8 cellular contexts compared by ENCODE assay signal in genomic region chr7:4683043-4683883, GRCh38. TPM values are rescaled to one million over a fixed set of nuclear protein-coding genes. Genes with fewer than 3 reads are reported as not detected.
DNase-seq lines count a peak whose midpoint lies in the region; ATAC-seq, FAIRE-seq and TF ChIP-seq lines count a peak whose summit lies in the region.

No MANE protein-coding gene starts in this region.

- peak overlapping the region; percentile 47 for H3K27ac ChIP-seq in DOHH2 (ENCODE audit: low read depth, low read length)
- H3K27ac ChIP-seq in keratinocyte (ENCODE audit: control insufficient read depth, insufficient read depth, low read length), result peak overlapping the region; percentile 95

- in situ Hi-C loops in astrocyte of the cerebellum (cut with HindIII; ENCODE audit: low sequenced_read_pairs), result no loop called here

- H3K9me2 ChIP-seq in DOHH2 (replicated peaks; ENCODE audit: control insufficient read depth, low read length), result no peaks in the 10 kb centered on the region

- no peak overlapping the region for H2AFZ ChIP-seq in keratinocyte (ENCODE audit: control insufficient read depth, low read length)

- H3K4me2 ChIP-seq in DOHH2 (ENCODE audit: low read length) (peak overlapping the region; percentile 91), keratinocyte (ENCODE audit: control insufficient read depth, extremely low read depth, insufficient read depth, low read depth, low read length) (peak overlapping the region; percentile 91)

- ATAC-seq in HG03095 (IDR thresholded peaks at IDR 0.05; ENCODE audit: unreplicated experiment) (no peak), GM18511 (IDR thresholded peaks at IDR 0.05; ENCODE audit: unreplicated experiment) (no peak)

- H3K36me3 ChIP-seq in DOHH2 (ENCODE audit: control insufficient read depth, low read length), result peaks cover 25% of the 10 kb centered on the region
- peaks cover 0 to 3% of the 10 kb centered on the region in 2 experiments for H3K36me3 ChIP-seq in keratinocyte (ENCODE audit: control insufficient read depth in 2 of 2, extremely low read depth in 1 of 2, insufficient read depth in 2 of 2, low read length in 2 of 2)

- TF ChIP-seq CTCF in DOHH2 (IDR thresholded peaks at IDR 0.05; ENCODE audit: low read depth, low read length, poor library complexity, severe bottlenecking), result no peak
- TF ChIP-seq CTCF in astrocyte of the cerebellum (IDR thresholded peaks at IDR 0.05; ENCODE audit: low read depth, low read length, missing control alignments), result no peak
- TF ChIP-seq CTCF in keratinocyte (optimal IDR thresholded peaks at IDR 0.05 in 1 of 3, IDR thresholded peaks at IDR 0.05 in 1 of 3, conservative IDR thresholded peaks at IDR 0.05 in 1 of 3; ENCODE audit: extremely low read depth in 1 of 3, insufficient read depth in 2 of 3, low read length in 3 of 3), result no peak

- H3F3A ChIP-seq in DOHH2 (ENCODE audit: control insufficient read depth, insufficient read depth), result peaks cover 5% of the 10 kb centered on the region; the same call in 1 of the 2 replicates

- dilution Hi-C loops in keratinocyte (cut with MboI; ENCODE audit: extremely low pct_ligation_motif_present, low sequenced_read_pairs), result no loop called here

- H3K9ac ChIP-seq in keratinocyte (ENCODE audit: control insufficient read depth, extremely low read depth, insufficient read depth, low read length), result peak overlapping the region; percentile 92

- H3K27me3 ChIP-seq in DOHH2 (ENCODE audit: control insufficient read depth, low read length), result no peaks in the 10 kb centered on the region
- H3K27me3 ChIP-seq in keratinocyte (ENCODE audit: control insufficient read depth, extremely low read depth, insufficient read depth, low read length), result no peaks in the 10 kb centered on the region

- DNase-seq in OCI-M1 (lab: John Stamatoyannopoulos, UW) (peak; percentile 11), astrocyte of the cerebellum (ENCODE audit: low read depth) (no peak), keratinocyte (ENCODE audit: low read depth, low spot score) (no peak), NCI-H1048 (lab: John Stamatoyannopoulos, UW) (no peak)
- DNase-seq in stimulated activated CD8-positive, alpha-beta memory T cell treated with anti-CD3 and anti-CD28 coated beads, Interleukin-4, amount 100 ng/mL, for 24 hours (ENCODE audit: low read depth), result peak; percentile 4

- peak overlapping the region; percentile 96 for H3K4me3 ChIP-seq in DOHH2 (ENCODE audit: low read length)
- H3K4me3 ChIP-seq in astrocyte of the cerebellum (ENCODE audit: low read depth, low read length), result peak overlapping the region; percentile 88
- peak overlapping the region; percentile 79 to 88 (median 85) for H3K4me3 ChIP-seq in keratinocyte (ENCODE audit: control insufficient read depth in 2 of 3, extremely low read depth in 1 of 3, insufficient read depth in 2 of 3, low read depth in 1 of 3, low read length in 3 of 3)

- peaks cover 5% of the 10 kb centered on the region; the same call in 1 of the 2 replicates for H3K9me3 ChIP-seq in DOHH2 (ENCODE audit: control insufficient read depth, insufficient read depth, low read length)
- H3K9me3 ChIP-seq in keratinocyte (ENCODE audit: control insufficient read depth, low read depth, low read length), result no peaks in the 10 kb centered on the region

- H3K79me2 ChIP-seq in DOHH2 (ENCODE audit: control insufficient read depth, low read length) (peaks cover 59% of the 10 kb centered on the region), keratinocyte (ENCODE audit: control insufficient read depth, insufficient read depth, low read length) (peaks cover 52% of the 10 kb centered on the region)

- no peak for FAIRE-seq in keratinocyte (lab: Jason Lieb, UNC)

- H4K20me1 ChIP-seq in DOHH2 (ENCODE audit: control insufficient read depth, insufficient read depth, low read depth, low read length), result peaks cover 24% of the 10 kb centered on the region
- H4K20me1 ChIP-seq in keratinocyte (ENCODE audit: control insufficient read depth, extremely low read depth, insufficient read depth, low read length), result no peaks in the 10 kb centered on the region

- no peaks in the 10 kb centered on the region for H3K9me1 ChIP-seq in keratinocyte (ENCODE audit: control insufficient read depth, extremely low read depth, insufficient read depth, low read length)

- peaks cover 22% of the 10 kb centered on the region for H3K4me1 ChIP-seq in DOHH2 (ENCODE audit: control insufficient read depth, low read length)
- H3K4me1 ChIP-seq in keratinocyte (ENCODE audit: control insufficient read depth, extremely low read depth, insufficient read depth, low read length), result peaks cover 14% of the 10 kb centered on the region

RNA-seq across cellular contexts. Expression of gene FOXK1, which starts 1.2 kb away (rescaled TPM):
- polyA plus RNA-seq in keratinocyte, result 4.0 to 9.6 TPM (median 4.4 TPM) in 3 replicates
- 2.9 TPM for polyA plus RNA-seq in keratinocyte (2011; ENCODE audit: low read depth)
- 3.9 and 5.8 TPM in 2 replicates for polyA plus RNA-seq in keratinocyte (2011; cell fraction: cytosol; rRNA removed)
- polyA plus RNA-seq in keratinocyte (2011; cell fraction: nucleus; rRNA removed), result 24.7 and 28.6 TPM in 2 replicates
- 8.4 and 13.3 TPM in 2 replicates for polyA plus RNA-seq in keratinocyte (2012; ENCODE audit: low replicate concordance)
- 11.9 to 34.8 TPM (median 13.2 TPM) in 3 replicates for polyA minus RNA-seq in keratinocyte
- polyA minus RNA-seq in keratinocyte (2011; cell fraction: cytosol; rRNA and poly(A)+ RNA removed), result 25.7 TPM
- polyA minus RNA-seq in keratinocyte (2011; cell fraction: nucleus; rRNA and poly(A)+ RNA removed), result 33.9 and 37.3 TPM in 2 replicates

Comparison
In these comparisons a context has a peak if more than half of its experiments do, and no peak if none do; other contexts are left out.
1. DNase-seq: peak in OCI-M1 (single experiment) and stimulated activated CD8-positive, alpha-beta memory T cell treated with anti-CD3 and anti-CD28 coated beads, Interleukin-4, amount 100 ng/mL, for 24 hours (single experiment); none in astrocyte of the cerebellum (single experiment), keratinocyte (single experiment) and NCI-H1048 (single experiment).
2. Peak in every context shown above with its lines, with median percentiles within 50 percentile points of each other: H3K4me3 ChIP-seq.